ENCODE assay signal across 12 cellular contexts in the genomic region with DNA sequence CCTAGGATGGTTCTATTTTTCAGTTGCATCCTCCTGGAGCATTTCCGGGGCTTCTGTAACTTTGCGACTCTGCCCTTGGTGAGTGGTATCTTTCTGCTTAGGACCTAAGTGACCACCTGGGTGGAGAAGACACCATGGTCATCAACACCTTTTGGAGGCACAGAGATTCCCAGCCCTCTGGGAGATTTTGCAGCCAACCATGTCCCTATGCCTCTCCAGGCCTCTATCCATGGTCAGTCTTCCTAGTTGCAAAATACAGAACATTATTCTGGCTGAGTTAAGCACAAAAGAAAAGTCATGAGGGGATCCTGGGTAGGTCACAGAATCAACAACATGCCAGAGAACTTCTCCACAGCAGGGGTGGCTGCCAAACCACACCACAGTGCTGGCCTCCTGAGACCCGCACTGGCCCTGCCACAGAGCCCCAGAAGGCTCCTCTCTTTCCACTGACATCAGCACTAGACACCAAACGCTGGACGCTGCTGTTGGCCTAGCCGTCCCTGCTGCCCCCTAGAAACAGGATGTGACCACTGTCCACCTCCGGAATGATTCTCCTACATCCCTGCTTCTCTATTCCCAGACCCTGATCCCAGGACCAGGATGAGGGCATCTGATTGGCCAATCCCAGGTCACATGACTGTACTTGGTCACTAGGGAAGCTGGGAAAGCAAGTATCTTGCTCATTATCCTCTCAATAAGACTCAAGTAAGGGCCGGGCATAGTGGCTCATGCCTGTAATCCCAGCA. TPM values are rescaled to one million over a fixed set of nuclear protein-coding genes. Genes with fewer than 3 reads are reported as not detected.
DNase-seq lines count a peak whose midpoint lies in the region; ATAC-seq, FAIRE-seq and TF ChIP-seq lines count a peak whose summit lies in the region.
"Had no signal": no experiment of that assay in that cellular context is flagged by ENCODE, and none has a peak within 500 bp of the region (broad histone marks: within the 10 kb centered on the region; RNA-seq: fewer than 3 reads in every experiment).

No MANE protein-coding gene starts in this region.

- H3K36me3 Mint-ChIP-seq in dendritic cell treated with granulocyte-macrophage colony-stimulating factor and Interleukin-4, amounts not matched to agents 40 ng/mL and 50 ng/mL, for 4 days (ENCODE audit: low read depth): peaks cover 12% of the 10 kb centered on the region

- peaks cover 15% of the 10 kb centered on the region for H3K9me3 Mint-ChIP-seq in dendritic cell treated with granulocyte-macrophage colony-stimulating factor and Interleukin-4, amounts not matched to agents 40 ng/mL and 50 ng/mL, for 4 days

- peak overlapping the region; percentile 93 for H3K27ac Mint-ChIP-seq in dendritic cell treated with granulocyte-macrophage colony-stimulating factor and Interleukin-4, amounts not matched to agents 40 ng/mL and 50 ng/mL, for 4 days
- H3K27ac Mint-ChIP-seq: immature natural killer cell had no signal

- H3K27me3 Mint-ChIP-seq in dendritic cell treated with granulocyte-macrophage colony-stimulating factor and Interleukin-4, amounts not matched to agents 40 ng/mL and 50 ng/mL, for 4 days: peaks cover 4% of the 10 kb centered on the region

- no peak for FAIRE-seq in GM19239 (lab: Jason Lieb, UNC)

- DNase-seq in right lobe of liver (peak in 1 of 3 donors; percentile 48), smooth muscle cell of the brain vasculature (ENCODE audit: low read depth, low spot score) (peak; percentile 80), GM19239 (ENCODE audit: insufficient read length, low spot score) (no peak), GM10266 (ENCODE audit: extremely low spot score) (no peak)
- DNase-seq: activated CD4-positive, CD25-positive, alpha-beta regulatory T cell treated with anti-CD3 and anti-CD28 coated beads, Interleukin-2, amount 50 U/mL, for 72 hours; DMS153; immature natural killer cell had no signal

- H3K4me1 Mint-ChIP-seq in dendritic cell treated with granulocyte-macrophage colony-stimulating factor and Interleukin-4, amounts not matched to agents 40 ng/mL and 50 ng/mL, for 4 days (ENCODE audit: low read depth): peaks cover 80% of the 10 kb centered on the region

- no peak overlapping the region for H3K4me3 Mint-ChIP-seq in dendritic cell treated with granulocyte-macrophage colony-stimulating factor and Interleukin-4, amounts not matched to agents 40 ng/mL and 50 ng/mL, for 4 days
- H3K4me3 Mint-ChIP-seq: immature natural killer cell had no signal

- H3K36me3 ChIP-seq in HEK293 (ENCODE audit: control insufficient read depth in 2 of 2, insufficient read depth in 1 of 2, low read length in 2 of 2) (no peaks in the 10 kb centered on the region), right lobe of liver (no peaks in the 10 kb centered on the region)
- H3K36me3 ChIP-seq: cardiac muscle cell had no signal

- no peak for TF ChIP-seq POLR2A in right lobe of liver (IDR thresholded peaks at IDR 0.05)

- WGBS in right lobe of liver (ENCODE audit: insufficient coverage, low coverage, low lambda C conversion rate, missing lambda C conversion rate): 100% methylated on average over 1 of the region's 8 CpGs

- H3K27ac ChIP-seq in HEK293 (ENCODE audit: extremely low read depth, low read depth, low read length) (peak overlapping the region; percentile 97), right lobe of liver (peak overlapping the region in 2 of 3 donors; percentile 24 to 63)
- H3K27ac ChIP-seq: cardiac muscle cell had no signal

- no peaks in the 10 kb centered on the region for H3K9me3 ChIP-seq in HEK293 (ENCODE audit: control insufficient read depth, insufficient read depth, low read depth, low read length)
- no peaks in the 10 kb centered on the region for H3K9me3 ChIP-seq in right lobe of liver

- intact Hi-C loops in dendritic cell treated with granulocyte-macrophage colony-stimulating factor and Interleukin-4, amounts not matched to agents 40 ng/mL and 50 ng/mL, for 4 days (cut with micrococcal nuclease): no loop called here
- intact Hi-C loops in right lobe of liver (cut with DNase I): no loop called here

- no peaks in the 10 kb centered on the region for H3K27me3 ChIP-seq in right lobe of liver
- H3K27me3 ChIP-seq: cardiac muscle cell had no signal

- POLR2A ChIA-PET in HEK293 (lab: Yijun Ruan, JAX): interaction anchor here (0.6 to 1.8 kb wide), 8 partner anchors 13 to 73 kb away, joined by 3 to 7 read pairs (median 4); no protein-coding TSS in a partner anchor

- TF ChIP-seq CTCF in HEK293 (tag by site-specific recombination; IDR thresholded peaks at IDR 0.05) (no peak), right lobe of liver (IDR thresholded peaks at IDR 0.05) (no peak), GM10266 (IDR thresholded peaks at IDR 0.05; ENCODE audit: control insufficient read depth, insufficient read depth, low read depth, missing control alignments) (no peak)

- ATAC-seq in right lobe of liver: peak; percentile 44 to 73 (median 64)
- no peak for ATAC-seq in GM21723 (IDR thresholded peaks at IDR 0.05; ENCODE audit: unreplicated experiment)
- ATAC-seq in HG03135 (IDR thresholded peaks at IDR 0.05; ENCODE audit: unreplicated experiment): no peak

- H3K4me1 ChIP-seq in HEK293 (ENCODE audit: control insufficient read depth, insufficient read depth, low read length) (peaks cover 14% of the 10 kb centered on the region), right lobe of liver (peaks cover 0 to 6% (median 0%) of the 10 kb centered on the region in 4 donors)

- CTCF ChIA-PET in HEK293 (lab: Yijun Ruan, JAX): interaction anchor here (0.8 to 1.9 kb wide), 4 partner anchors 13 to 544 kb away, joined by 3 to 8 read pairs (median 4); no protein-coding TSS in a partner anchor

- H3K4me3 ChIP-seq in HEK293 (ENCODE audit: low read depth, low read length): no peak overlapping the region
- no peak overlapping the region for H3K4me3 ChIP-seq in right lobe of liver
- H3K4me3 ChIP-seq: cardiac muscle cell had no signal

TF ChIP-seq in HEK293, 187 proteins besides CTCF, POLR2A, EP300 and RAD21:
- TF ChIP-seq ZNF223 (tag by site-specific recombination; IDR thresholded peaks at IDR 0.05): no peak
- TF ChIP-seq, protein P1, sequence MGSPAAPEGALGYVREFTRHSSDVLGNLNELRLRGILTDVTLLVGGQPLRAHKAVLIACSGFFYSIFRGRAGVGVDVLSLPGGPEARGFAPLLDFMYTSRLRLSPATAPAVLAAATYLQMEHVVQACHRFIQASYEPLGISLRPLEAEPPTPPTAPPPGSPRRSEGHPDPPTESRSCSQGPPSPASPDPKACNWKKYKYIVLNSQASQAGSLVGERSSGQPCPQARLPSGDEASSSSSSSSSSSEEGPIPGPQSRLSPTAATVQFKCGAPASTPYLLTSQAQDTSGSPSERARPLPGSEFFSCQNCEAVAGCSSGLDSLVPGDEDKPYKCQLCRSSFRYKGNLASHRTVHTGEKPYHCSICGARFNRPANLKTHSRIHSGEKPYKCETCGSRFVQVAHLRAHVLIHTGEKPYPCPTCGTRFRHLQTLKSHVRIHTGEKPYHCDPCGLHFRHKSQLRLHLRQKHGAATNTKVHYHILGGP (tag by site-specific recombination; IDR thresholded peaks at IDR 0.05): no peak
- TF ChIP-seq BCL11B (tag by site-specific recombination; IDR thresholded peaks at IDR 0.05; ENCODE audit: low read depth): no peak
- TF ChIP-seq ZBTB7A (tag by site-specific recombination; IDR thresholded peaks at IDR 0.05; ENCODE audit: low read depth): no peak
- no peak for TF ChIP-seq ZNF112 (tag by site-specific recombination; IDR thresholded peaks at IDR 0.05)
- TF ChIP-seq IKZF3 (tag by site-specific recombination; IDR thresholded peaks at IDR 0.05): no peak
- no peak for TF ChIP-seq ZNF24 (tag by site-specific recombination; IDR thresholded peaks at IDR 0.05)
- TF ChIP-seq ZNF548 (tag by site-specific recombination; IDR thresholded peaks at IDR 0.05): no peak
- no peak for TF ChIP-seq ZNF311 (tag by site-specific recombination; IDR thresholded peaks at IDR 0.05; ENCODE audit: borderline replicate concordance)

RNA-seq across cellular contexts. Expression of a gene that starts 47.7 kb away (rescaled TPM):
- 10 to 100 TPM in 4 of 6 experiments, 1 to 10 TPM in 2; 8.2 to 13.5 (median 11.0) TPM for total RNA-seq in right lobe of liver

Comparison
In these comparisons a context has a peak if more than half of its experiments do, and no peak if none do; other contexts are left out.
1. ATAC-seq: peak in right lobe of liver (4 of 4); none in GM21723 (single experiment) and HG03135 (single experiment).